22 cellular contexts compared by ENCODE assay signal in the genomic region with DNA sequence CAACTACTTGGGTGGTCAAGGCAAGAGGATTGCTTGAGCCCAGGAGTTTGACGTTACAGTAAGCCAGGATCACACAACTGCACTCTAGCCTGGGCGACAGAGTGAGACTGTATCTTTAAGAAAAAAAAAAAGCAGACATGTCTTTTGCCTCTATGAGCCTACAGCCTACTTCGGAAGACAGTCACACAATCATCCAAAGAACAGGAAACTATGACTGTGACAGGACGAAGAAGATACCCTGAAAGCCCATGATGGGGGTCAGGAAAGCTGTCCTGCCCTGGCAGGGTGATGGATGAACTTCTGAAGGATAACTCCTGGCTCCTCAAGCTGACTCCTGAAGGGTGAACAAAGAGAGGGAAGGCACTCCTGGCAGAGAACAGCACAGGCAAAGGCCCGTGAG.
"Had no signal": no experiment of that assay in that cellular context is flagged by ENCODE, and none has a peak within 500 bp of the region (broad histone marks: within the 10 kb centered on the region; RNA-seq: fewer than 3 reads in every experiment).

No MANE protein-coding gene starts in this region.

- H3K36me3 ChIP-seq: cardiac muscle cell, left ventricle myocardium inferior, prostate gland, spleen, thoracic aorta, vagina had no signal

- H3K27ac Mint-ChIP-seq: activated CD4-positive, alpha-beta T cell treated with anti-CD3 and anti-CD28 coated beads, Interleukin-2, amount 10 ng/mL, durations not matched to agents 7 days and 5 days; activated CD8-positive, alpha-beta memory T cell treated with anti-CD3 and anti-CD28 coated beads, Interleukin-2, amount 10 ng/mL, durations not matched to agents 7 days and 5 days; activated CD8-positive, alpha-beta T cell treated with anti-CD3 and anti-CD28 coated beads for 36 hours; activated naive CD4-positive, alpha-beta T cell treated with anti-CD3 and anti-CD28 coated beads, Interleukin-2, amount 50 U/mL, for 24 hours; naive thymus-derived CD8-positive, alpha-beta T cell; type B pancreatic cell had no signal

- H3K36me3 Mint-ChIP-seq: activated CD8-positive, alpha-beta memory T cell treated with anti-CD3 and anti-CD28 coated beads, Interleukin-2, amount 10 ng/mL, durations not matched to agents 7 days and 5 days; activated naive CD4-positive, alpha-beta T cell treated with anti-CD3 and anti-CD28 coated beads, Interleukin-2, amount 50 U/mL, for 24 hours; mesothelial cell of epicardium; naive thymus-derived CD8-positive, alpha-beta T cell; type B pancreatic cell had no signal

- H3K27ac ChIP-seq: body of pancreas, cardiac muscle cell, foreskin keratinocyte, left ventricle myocardium inferior, prostate gland, spleen, thoracic aorta, vagina, VCaP had no signal

- H3K4me1 Mint-ChIP-seq: activated CD8-positive, alpha-beta memory T cell treated with anti-CD3 and anti-CD28 coated beads, Interleukin-2, amount 10 ng/mL, durations not matched to agents 7 days and 5 days; activated naive CD4-positive, alpha-beta T cell treated with anti-CD3 and anti-CD28 coated beads, Interleukin-2, amount 50 U/mL, for 24 hours had no signal

- H3K4me3 Mint-ChIP-seq: activated CD4-positive, alpha-beta T cell treated with anti-CD3 and anti-CD28 coated beads, Interleukin-2, amount 10 ng/mL, durations not matched to agents 7 days and 5 days; activated CD8-positive, alpha-beta memory T cell treated with anti-CD3 and anti-CD28 coated beads, Interleukin-2, amount 10 ng/mL, durations not matched to agents 7 days and 5 days; activated CD8-positive, alpha-beta T cell treated with anti-CD3 and anti-CD28 coated beads for 36 hours; activated naive CD4-positive, alpha-beta T cell treated with anti-CD3 and anti-CD28 coated beads, Interleukin-2, amount 50 U/mL, for 24 hours; mesothelial cell of epicardium; naive thymus-derived CD8-positive, alpha-beta T cell; type B pancreatic cell had no signal

- H3K9me3 Mint-ChIP-seq: activated CD4-positive, alpha-beta T cell treated with anti-CD3 and anti-CD28 coated beads, Interleukin-2, amount 10 ng/mL, durations not matched to agents 7 days and 5 days; activated CD8-positive, alpha-beta T cell treated with anti-CD3 and anti-CD28 coated beads for 36 hours; activated naive CD4-positive, alpha-beta T cell treated with anti-CD3 and anti-CD28 coated beads, Interleukin-2, amount 50 U/mL, for 24 hours; mesothelial cell of epicardium; naive thymus-derived CD8-positive, alpha-beta T cell; type B pancreatic cell had no signal

- DNase-seq: activated CD4-positive, alpha-beta T cell treated with anti-CD3 and anti-CD28 coated beads, Interleukin-2, amount 10 ng/mL, durations not matched to agents 7 days and 5 days; activated CD8-positive, alpha-beta memory T cell treated with anti-CD3 and anti-CD28 coated beads, Interleukin-2, amount 10 ng/mL, durations not matched to agents 7 days and 5 days; activated CD8-positive, alpha-beta T cell treated with anti-CD3 and anti-CD28 coated beads for 36 hours; activated gamma-delta T cell; activated T-cell treated with anti-CD3 and anti-CD28 coated beads for 4 hours; body of pancreas; effector CD8-positive, alpha-beta T cell; foreskin keratinocyte; left ventricle myocardium inferior; naive thymus-derived CD8-positive, alpha-beta T cell; spleen; stimulated activated CD4-positive, alpha-beta T cell treated with anti-CD3 and anti-CD28 coated beads, Interleukin-4, amount 100 ng/mL, for 1 hour; stimulated activated naive CD4-positive, alpha-beta T cell had no signal

- H3K9me3 ChIP-seq: body of pancreas, left ventricle myocardium inferior, prostate gland, spleen, thoracic aorta, vagina had no signal

- ATAC-seq: activated CD4-positive, CD25-positive, alpha-beta regulatory T cell treated with anti-CD3 and anti-CD28 coated beads, Interleukin-2, amount 50 U/mL, for 24 hours; activated CD8-positive, alpha-beta memory T cell treated with anti-CD3 and anti-CD28 coated beads, Interleukin-2, amount 10 ng/mL, durations not matched to agents 7 days and 5 days; activated CD8-positive, alpha-beta T cell treated with anti-CD3 and anti-CD28 coated beads for 36 hours; body of pancreas; foreskin keratinocyte; naive thymus-derived CD8-positive, alpha-beta T cell had no signal

- H3K4me3 ChIP-seq: body of pancreas, cardiac muscle cell, left ventricle myocardium inferior, prostate gland, spleen, thoracic aorta, vagina had no signal

- H3K4me1 ChIP-seq: body of pancreas, foreskin keratinocyte, spleen, vagina had no signal

- H3K27me3 ChIP-seq: body of pancreas, cardiac muscle cell, vagina had no signal
